Comparison of ENCODE assay signal across 12 cellular contexts in the genomic region with DNA sequence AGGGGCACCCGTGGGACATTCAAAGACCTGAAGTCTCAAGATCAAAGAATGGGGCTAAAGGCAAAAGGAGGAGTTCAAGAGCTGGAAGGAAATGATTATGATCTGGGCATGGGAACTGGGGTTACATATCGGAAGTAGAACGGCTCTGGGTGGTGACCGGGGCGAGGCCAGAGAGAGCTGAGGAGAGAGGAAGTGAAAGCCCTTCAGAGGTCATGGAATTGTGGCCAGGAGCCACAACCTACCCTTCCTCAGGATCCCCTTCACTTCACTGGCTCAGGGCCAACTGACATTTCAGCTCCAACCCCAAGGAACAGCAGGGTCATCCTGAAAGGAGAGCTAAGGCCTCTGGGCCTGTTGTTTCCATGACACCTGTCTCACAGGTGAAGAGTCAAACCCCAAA. TPM values are rescaled to one million over a fixed set of nuclear protein-coding genes. Genes with fewer than 3 reads are reported as not detected.
DNase-seq lines count a peak whose midpoint lies in the region; ATAC-seq and TF ChIP-seq lines count a peak whose summit lies in the region.
"Had no signal": no experiment of that assay in that cellular context is flagged by ENCODE, and none has a peak within 500 bp of the region (broad histone marks: within the 10 kb centered on the region; RNA-seq: fewer than 3 reads in every experiment).

No MANE protein-coding gene starts in this region.

- H3K9me2 ChIP-seq in GM23248 (ENCODE audit: insufficient read depth) = no peaks in the 10 kb centered on the region

- no peaks in the 10 kb centered on the region for H3K9me3 ChIP-seq in GM23248 (ENCODE audit: low read depth)
- no peaks in the 10 kb centered on the region for H3K9me3 ChIP-seq in heart right ventricle

- H3K27me3 Mint-ChIP-seq in stimulated activated memory B cell treated with anti-CD40 and anti-IgM and Interleukin-4, amounts not matched to agents 10 μg/mL and 1 μg/mL and 100 μg/mL, for 72 hours = no peaks in the 10 kb centered on the region

- in situ Hi-C loops in GM23248 (cut with MboI) = no loop called here

- H2AFZ ChIP-seq in GM23248 = peak overlapping the region; percentile 34
- H2AFZ ChIP-seq: hepatocyte had no signal

- H3F3A ChIP-seq in GM23248 (ENCODE audit: insufficient read depth) = peaks cover 14% of the 10 kb centered on the region; the same call in 1 of the 2 replicates

- peaks cover 3% of the 10 kb centered on the region for H3K9me3 Mint-ChIP-seq in stimulated activated memory B cell treated with anti-CD40 and anti-IgM and Interleukin-4, amounts not matched to agents 10 μg/mL and 1 μg/mL and 100 μg/mL, for 72 hours

- no peaks in the 10 kb centered on the region for H4K20me1 ChIP-seq in GM23248 (ENCODE audit: insufficient read depth)

- no peaks in the 10 kb centered on the region for H3K36me3 Mint-ChIP-seq in stimulated activated memory B cell treated with anti-CD40 and anti-IgM and Interleukin-4, amounts not matched to agents 10 μg/mL and 1 μg/mL and 100 μg/mL, for 72 hours
- H3K36me3 Mint-ChIP-seq: mesothelial cell of epicardium had no signal

- no peak for DNase-seq in GM23248
- peak; percentile 17 for DNase-seq in SKM-1 treated with dmso at 0.1 percent for 144 hours (lab: John Stamatoyannopoulos, UW; ENCODE audit: unreplicated experiment)
- DNase-seq in heart right ventricle = no peak
- no peak for DNase-seq in OCI-M2 (lab: John Stamatoyannopoulos, UW; ENCODE audit: unreplicated experiment)
- DNase-seq in T-helper 1 cell = no peak
- DNase-seq: effector CD8-positive, alpha-beta T cell had no signal

- no peaks in the 10 kb centered on the region for H3K79me2 ChIP-seq in GM23248 (ENCODE audit: insufficient read depth)
- H3K79me2 ChIP-seq: hepatocyte had no signal

- H3K36me3 ChIP-seq in GM23248 (ENCODE audit: low read depth) (no peaks in the 10 kb centered on the region), heart right ventricle (peaks cover 0 to 3% (median 0%) of the 10 kb centered on the region in 9 donors)

- intact Hi-C loops in heart right ventricle (cut with DNase I) = loop anchor here in 2 of 10 donors (2.0 to 10.0 kb wide), 2 partner anchors 53 to 57 kb away; a partner anchor contains a TSS

- H3K4me2 ChIP-seq in GM23248 (ENCODE audit: unreplicated experiment) = peak overlapping the region; percentile 38
- H3K4me2 ChIP-seq: hepatocyte had no signal

- H3K27ac ChIP-seq in GM23248 (peak overlapping the region; percentile 76), heart right ventricle (peak overlapping the region in 9 of 10 donors; percentile 27 to 86 (median 78))
- H3K27ac ChIP-seq: hepatocyte, SK-N-MC had no signal

- ATAC-seq in heart right ventricle = peak in 1 of 8 donors; percentile 41
- ATAC-seq in stimulated activated memory B cell treated with anti-CD40 and anti-IgM and Interleukin-4, amounts not matched to agents 10 μg/mL and 1 μg/mL and 100 μg/mL, for 72 hours = peak; percentile 63
- no peak for ATAC-seq in GM18907 (IDR thresholded peaks at IDR 0.05; ENCODE audit: unreplicated experiment)
- no peak for ATAC-seq in HG03135 (IDR thresholded peaks at IDR 0.05; ENCODE audit: unreplicated experiment)

- peaks cover 20% of the 10 kb centered on the region for H3K4me1 Mint-ChIP-seq in stimulated activated memory B cell treated with anti-CD40 and anti-IgM and Interleukin-4, amounts not matched to agents 10 μg/mL and 1 μg/mL and 100 μg/mL, for 72 hours
- H3K4me1 Mint-ChIP-seq: mesothelial cell of epicardium had no signal

- H3K4me1 ChIP-seq in GM23248 (ENCODE audit: insufficient read depth) (peaks cover 13% of the 10 kb centered on the region), heart right ventricle (peaks cover 10 to 47% (median 34%) of the 10 kb centered on the region in 9 donors)

- H3K27me3 ChIP-seq in GM23248 (replicated peaks; ENCODE audit: insufficient read depth) (no peaks in the 10 kb centered on the region), heart right ventricle (no peaks in the 10 kb centered on the region)
- H3K27me3 ChIP-seq: hepatocyte had no signal

- H3K9ac ChIP-seq in GM23248 = peak overlapping the region; percentile 29

- H3K4me3 ChIP-seq in GM23248 = no peak overlapping the region
- H3K4me3 ChIP-seq in heart right ventricle = no peak overlapping the region
- H3K4me3 ChIP-seq: hepatocyte, SK-N-MC had no signal

- no peak for TF ChIP-seq CTCF in heart right ventricle (IDR thresholded peaks at IDR 0.05)

- no peak overlapping the region for H3K4me3 Mint-ChIP-seq in stimulated activated memory B cell treated with anti-CD40 and anti-IgM and Interleukin-4, amounts not matched to agents 10 μg/mL and 1 μg/mL and 100 μg/mL, for 72 hours
- H3K4me3 Mint-ChIP-seq: mesothelial cell of epicardium had no signal

- H3K27ac Mint-ChIP-seq in stimulated activated memory B cell treated with anti-CD40 and anti-IgM and Interleukin-4, amounts not matched to agents 10 μg/mL and 1 μg/mL and 100 μg/mL, for 72 hours = no peak overlapping the region
- H3K27ac Mint-ChIP-seq: mesothelial cell of epicardium had no signal

- WGBS in GM23248 (ENCODE audit: low coverage in 1 of 2, low lambda C conversion rate in 2 of 2, missing lambda C conversion rate in 2 of 2), 2 experiments = 24 to 27% methylated on average over 5 of the region's 5 CpGs
- 43 to 48% methylated on average over 5 of the region's 5 CpGs for WGBS in heart right ventricle, 2 donors

RNA-seq across cellular contexts. Expression of a gene that starts 57.8 kb away (rescaled TPM):
- 1.4 and 4.2 TPM in 2 replicates for total RNA-seq in GM23248 (2014; rRNA removed; shearing (Covaris generic))
- 0.59 and 0.86 TPM in 2 replicates for polyA plus RNA-seq in GM23248 (2016; fragmentation: Nextera tagmentation; extraction: Ambion mirVana)
- total RNA-seq in heart right ventricle = 100 to 1,000 TPM in 2 of 10 donors, 10 to 100 TPM in 8; 51.2 to 106 (median 71.7) TPM
- 10 to 100 TPM in 1 of 2 donors, 1 to 10 TPM in 1; 9.6 to 56.5 TPM for polyA plus RNA-seq in heart right ventricle

Comparison
In these comparisons a context has a peak if more than half of its experiments do, and no peak if none do; other contexts are left out.
1. RNA of a gene that starts 57.8 kb away (total RNA-seq): 51.2 to 106 TPM in heart right ventricle; 1.4 to 4.2 TPM in GM23248; every median in the first group is over 10 times any median in the second.